ENCODE assay signal across 14 cellular contexts in genomic region chr18:57921708-57922107, GRCh38.
A peak's percentile ranks its signal among the peaks of the same experiment; 100 is the strongest.
DNase-seq lines count a peak whose midpoint lies in the region; ATAC-seq and TF ChIP-seq lines count a peak whose summit lies in the region.
"Had no signal": no experiment of that assay in that cellular context is flagged by ENCODE, and none has a peak within 500 bp of the region (broad histone marks: within the 10 kb centered on the region; RNA-seq: fewer than 3 reads in every experiment).

No MANE protein-coding gene starts in this region.

- in situ Hi-C loops in transverse colon (cut with MboI; ENCODE audit: low pct_ligation_motif_present in 1 of 4, low pct_unique_long_range_greater_than_20kb in 1 of 4, low sequenced_read_pairs in 3 of 4), result no loop called here

- TF ChIP-seq POLR2A in transverse colon (IDR thresholded peaks at IDR 0.05), result no peak

- H3K4me1 Mint-ChIP-seq in activated T-cell treated with anti-CD3 and anti-CD28 coated beads, Interleukin-2, amount 50 U/mL, for 72 hours (ENCODE audit: low read depth), result no peaks in the 10 kb centered on the region
- H3K4me1 Mint-ChIP-seq in activated T-cell treated with anti-CD3 and anti-CD28 coated beads, Interleukin-2, amount 50 U/mL, for 24 hours (ENCODE audit: low read depth), result peaks cover under 1% of the 10 kb centered on the region
- H3K4me1 Mint-ChIP-seq in stimulated activated effector memory CD8-positive, alpha-beta T cell treated with anti-CD3 and anti-CD28 coated beads, Interleukin-12 subunit alpha, Interleukin-12 subunit beta, amount 100 ng/mL, for 72 hours, result no peaks in the 10 kb centered on the region

- no peak for TF ChIP-seq CTCF in cardiac fibroblast (IDR thresholded peaks at IDR 0.05; ENCODE audit: low read depth, low read length)
- no peak for TF ChIP-seq CTCF in transverse colon (IDR thresholded peaks at IDR 0.05)

- no peaks in the 10 kb centered on the region for H3K9me3 ChIP-seq in transverse colon
- H3K9me3 ChIP-seq: ascending aorta, lower lobe of right lung, uterus had no signal

- 67 to 90% methylated on average over 4 of the region's 4 CpGs for WGBS in transverse colon (ENCODE audit: low coverage in 1 of 2), 2 donors

- H3K36me3 ChIP-seq in transverse colon, result no peaks in the 10 kb centered on the region
- H3K36me3 ChIP-seq: ascending aorta, lower lobe of right lung, uterus had no signal

- H3K36me3 Mint-ChIP-seq in activated T-cell treated with anti-CD3 and anti-CD28 coated beads, Interleukin-2, amount 50 U/mL, for 72 hours (ENCODE audit: insufficient read depth in 2 of 2), result no peaks in the 10 kb centered on the region
- no peaks in the 10 kb centered on the region for H3K36me3 Mint-ChIP-seq in activated T-cell treated with anti-CD3 and anti-CD28 coated beads, Interleukin-2, amount 50 U/mL, for 24 hours (ENCODE audit: low read depth)
- no peaks in the 10 kb centered on the region for H3K36me3 Mint-ChIP-seq in stimulated activated effector memory CD8-positive, alpha-beta T cell treated with anti-CD3 and anti-CD28 coated beads, Interleukin-12 subunit alpha, Interleukin-12 subunit beta, amount 100 ng/mL, for 72 hours

- no peak overlapping the region for H3K4me3 ChIP-seq in cardiac fibroblast (replicated peaks in 1 of 2; ENCODE audit: low read depth in 2 of 2, low read length in 2 of 2)
- no peak overlapping the region for H3K4me3 ChIP-seq in transverse colon
- H3K4me3 ChIP-seq: ascending aorta, lower lobe of right lung, uterus had no signal

- peak; percentile 58 to 87 for ATAC-seq in activated T-cell treated with anti-CD3 and anti-CD28 coated beads, Interleukin-2, amount 50 U/mL, for 72 hours (replicated peaks in 1 of 2)
- peak; percentile 62 for ATAC-seq in stimulated activated effector memory CD8-positive, alpha-beta T cell treated with anti-CD3 and anti-CD28 coated beads, Interleukin-12 subunit alpha, Interleukin-12 subunit beta, amount 100 ng/mL, for 72 hours
- ATAC-seq in GM21515 (IDR thresholded peaks at IDR 0.05; ENCODE audit: unreplicated experiment), result no peak
- ATAC-seq: lower lobe of right lung had no signal

- TF ChIP-seq EP300 in transverse colon (IDR thresholded peaks at IDR 0.05; ENCODE audit: low read depth), result no peak

- H3K27me3 ChIP-seq in transverse colon, result no peaks in the 10 kb centered on the region
- H3K27me3 ChIP-seq: ascending aorta, uterus had no signal

- no peak overlapping the region for H3K27ac ChIP-seq in transverse colon
- H3K27ac ChIP-seq: ascending aorta, lower lobe of right lung, uterus had no signal

- peaks cover 23% of the 10 kb centered on the region for H3K27me3 Mint-ChIP-seq in activated T-cell treated with anti-CD3 and anti-CD28 coated beads, Interleukin-2, amount 50 U/mL, for 72 hours (ENCODE audit: low read depth)
- H3K27me3 Mint-ChIP-seq in activated T-cell treated with anti-CD3 and anti-CD28 coated beads, Interleukin-2, amount 50 U/mL, for 24 hours, result peaks cover 8% of the 10 kb centered on the region

- H3K4me1 ChIP-seq in transverse colon, result peaks cover 0 to under 1% (median 0%) of the 10 kb centered on the region in 4 donors
- H3K4me1 ChIP-seq: ascending aorta, lower lobe of right lung, uterus had no signal

- H3K9me3 Mint-ChIP-seq in activated T-cell treated with anti-CD3 and anti-CD28 coated beads, Interleukin-2, amount 50 U/mL, for 72 hours, result no peaks in the 10 kb centered on the region
- no peaks in the 10 kb centered on the region for H3K9me3 Mint-ChIP-seq in activated T-cell treated with anti-CD3 and anti-CD28 coated beads, Interleukin-2, amount 50 U/mL, for 24 hours
- no peaks in the 10 kb centered on the region for H3K9me3 Mint-ChIP-seq in stimulated activated effector memory CD8-positive, alpha-beta T cell treated with anti-CD3 and anti-CD28 coated beads, Interleukin-12 subunit alpha, Interleukin-12 subunit beta, amount 100 ng/mL, for 72 hours

- intact Hi-C loops in transverse colon (cut with DNase I; ENCODE audit: low total_unique reads), result no loop called here

- DNase-seq in activated T-cell treated with anti-CD3 and anti-CD28 coated beads, Interleukin-2, amount 50 U/mL, for 72 hours, result peak; percentile 1 to 33
- no peak for DNase-seq in activated T-cell treated with anti-CD3 and anti-CD28 coated beads, Interleukin-2, amount 50 U/mL, for 24 hours
- peak; percentile 50 to 57 for DNase-seq in NOMO-1 (lab: John Stamatoyannopoulos, UW; ENCODE audit: unreplicated experiment in 2 of 2)
- DNase-seq in cardiac fibroblast (ENCODE audit: low read depth in 2 of 2), result peak; percentile 16 to 70
- DNase-seq in stimulated activated effector memory CD8-positive, alpha-beta T cell treated with anti-CD3 and anti-CD28 coated beads, Interleukin-12 subunit alpha, Interleukin-12 subunit beta, amount 100 ng/mL, for 72 hours (ENCODE audit: low spot score in 2 of 2), result no peak
- no peak for DNase-seq in NCI-H2227 (lab: John Stamatoyannopoulos, UW; ENCODE audit: unreplicated experiment)
- no peak for DNase-seq in transverse colon
- DNase-seq: lower lobe of right lung, NCI-H1930, nucleus accumbens, T-helper 9 cell, uterus had no signal

- H3K27ac Mint-ChIP-seq in activated T-cell treated with anti-CD3 and anti-CD28 coated beads, Interleukin-2, amount 50 U/mL, for 72 hours, result no peak overlapping the region
- H3K27ac Mint-ChIP-seq in activated T-cell treated with anti-CD3 and anti-CD28 coated beads, Interleukin-2, amount 50 U/mL, for 24 hours, result no peak overlapping the region
- no peak overlapping the region for H3K27ac Mint-ChIP-seq in stimulated activated effector memory CD8-positive, alpha-beta T cell treated with anti-CD3 and anti-CD28 coated beads, Interleukin-12 subunit alpha, Interleukin-12 subunit beta, amount 100 ng/mL, for 72 hours

- no peak overlapping the region for H3K4me3 Mint-ChIP-seq in activated T-cell treated with anti-CD3 and anti-CD28 coated beads, Interleukin-2, amount 50 U/mL, for 72 hours
- no peak overlapping the region for H3K4me3 Mint-ChIP-seq in activated T-cell treated with anti-CD3 and anti-CD28 coated beads, Interleukin-2, amount 50 U/mL, for 24 hours
- no peak overlapping the region for H3K4me3 Mint-ChIP-seq in stimulated activated effector memory CD8-positive, alpha-beta T cell treated with anti-CD3 and anti-CD28 coated beads, Interleukin-12 subunit alpha, Interleukin-12 subunit beta, amount 100 ng/mL, for 72 hours

Comparison
In these comparisons a context has a peak if more than half of its experiments do, and no peak if none do; other contexts are left out.
1. DNase-seq: peak in activated T-cell treated with anti-CD3 and anti-CD28 coated beads, Interleukin-2, amount 50 U/mL, for 72 hours (2 of 2), NOMO-1 (2 of 2) and cardiac fibroblast (2 of 2); none in activated T-cell treated with anti-CD3 and anti-CD28 coated beads, Interleukin-2, amount 50 U/mL, for 24 hours (single experiment), stimulated activated effector memory CD8-positive, alpha-beta T cell treated with anti-CD3 and anti-CD28 coated beads, Interleukin-12 subunit alpha, Interleukin-12 subunit beta, amount 100 ng/mL, for 72 hours (0 of 2), NCI-H2227 (single experiment) and transverse colon (single experiment).